8 cellular contexts compared by ENCODE assay signal in the genomic region with DNA sequence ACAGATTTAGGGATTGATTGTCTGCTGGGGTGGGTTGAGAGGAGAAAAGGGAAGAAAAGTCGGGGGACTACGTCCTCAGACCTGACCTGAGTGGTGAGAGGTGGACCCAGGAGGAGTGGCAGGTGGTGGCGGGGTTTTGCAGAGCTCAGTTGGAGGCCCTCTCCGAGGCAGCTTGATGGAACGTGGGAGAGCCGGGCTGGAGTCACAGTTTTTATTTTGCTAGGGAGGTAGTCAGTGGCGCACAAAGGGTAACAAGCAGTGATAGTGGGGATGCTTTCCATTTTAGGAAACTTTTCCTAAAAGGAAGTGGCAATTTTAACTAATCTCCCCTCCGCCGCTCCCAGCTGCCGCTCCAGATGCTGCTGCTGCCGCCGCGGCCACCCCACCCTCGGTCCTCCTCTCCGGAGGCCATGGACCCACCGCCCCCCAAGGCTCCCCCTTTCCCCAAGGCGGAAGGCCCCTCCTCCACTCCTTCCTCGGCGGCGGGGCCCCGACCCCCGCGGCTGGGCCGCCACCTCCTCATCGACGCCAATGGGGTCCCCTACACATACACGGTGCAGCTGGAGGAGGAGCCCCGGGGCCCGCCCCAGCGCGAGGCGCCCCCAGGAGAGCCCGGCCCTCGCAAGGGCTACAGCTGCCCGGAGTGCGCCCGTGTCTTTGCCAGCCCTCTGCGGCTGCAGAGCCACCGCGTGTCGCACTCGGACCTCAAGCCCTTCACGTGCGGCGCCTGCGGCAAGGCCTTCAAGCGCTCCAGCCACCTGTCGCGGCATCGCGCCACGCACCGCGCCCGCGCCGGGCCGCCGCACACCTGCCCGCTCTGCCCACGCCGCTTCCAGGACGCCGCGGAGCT. TPM values are rescaled to one million over a fixed set of nuclear protein-coding genes. Genes with fewer than 3 reads are reported as not detected.
DNase-seq lines count a peak whose midpoint lies in the region; FAIRE-seq and TF ChIP-seq lines count a peak whose summit lies in the region.

No MANE protein-coding gene starts in this region.

- no peak for FAIRE-seq in small intestine (lab: Jason Lieb, UNC)

- no peak overlapping the region for H2AFZ ChIP-seq in hepatocyte

- no peak for TF ChIP-seq CTCF in hepatocyte (IDR thresholded peaks at IDR 0.05; ENCODE audit: poor library complexity)

- H3K27ac Mint-ChIP-seq in activated naive CD4-positive, alpha-beta T cell treated with anti-CD3 and anti-CD28 coated beads for 36 hours, result peak overlapping the region; percentile 96

- peak overlapping the region; percentile 93 for H3K4me3 Mint-ChIP-seq in activated naive CD4-positive, alpha-beta T cell treated with anti-CD3 and anti-CD28 coated beads for 36 hours

- peaks cover 25% of the 10 kb centered on the region for H3K36me3 Mint-ChIP-seq in activated naive CD4-positive, alpha-beta T cell treated with anti-CD3 and anti-CD28 coated beads for 36 hours (ENCODE audit: low read depth)

- DNase-seq in G401 (ENCODE audit: low spot score) (peak; percentile 26), hepatocyte (ENCODE audit: low spot score) (no peak), small intestine (no peak), GM03348 (ENCODE audit: low spot score) (no peak), pons (ENCODE audit: low spot score) (no peak), HuH-7.5 (ENCODE audit: low spot score) (no peak)
- peak; percentile 47 for DNase-seq in activated naive CD4-positive, alpha-beta T cell treated with anti-CD3 and anti-CD28 coated beads for 36 hours

- H3K9me3 ChIP-seq in hepatocyte (ENCODE audit: low read depth) (no peaks in the 10 kb centered on the region), small intestine (ENCODE audit: control insufficient read depth, low read depth) (no peaks in the 10 kb centered on the region)

- intact Hi-C loops in activated naive CD4-positive, alpha-beta T cell treated with anti-CD3 and anti-CD28 coated beads for 36 hours (cut with micrococcal nuclease), result loop anchor here (1.0 to 5.0 kb wide), 5 partner anchors 7 to 385 kb away; partner anchors contain the start of genes PPP6R1, RPL28 and ZNF865

- no peaks in the 10 kb centered on the region for H3K9me3 Mint-ChIP-seq in activated naive CD4-positive, alpha-beta T cell treated with anti-CD3 and anti-CD28 coated beads for 36 hours

- H3K27me3 Mint-ChIP-seq in activated naive CD4-positive, alpha-beta T cell treated with anti-CD3 and anti-CD28 coated beads for 36 hours (ENCODE audit: low read depth), result no peaks in the 10 kb centered on the region

- H3K27ac ChIP-seq in hepatocyte (peak overlapping the region; percentile 98), small intestine (ENCODE audit: low read depth in 1 of 2, low read length in 1 of 2) (peak overlapping the region; percentile 45 to 71)

- H3K4me1 ChIP-seq in hepatocyte (ENCODE audit: insufficient read depth) (peaks cover 21% of the 10 kb centered on the region), small intestine (ENCODE audit: control insufficient read depth in 2 of 2, insufficient read depth in 1 of 2, low read depth in 1 of 2, low read length in 1 of 2) (peaks cover 2 to 12% of the 10 kb centered on the region in 2 donors)

- no peaks in the 10 kb centered on the region for H3K27me3 ChIP-seq in hepatocyte
- no peaks in the 10 kb centered on the region for H3K27me3 ChIP-seq in small intestine (ENCODE audit: control insufficient read depth in 2 of 2, insufficient read depth in 2 of 2, low read length in 2 of 2)

- TF ChIP-seq RAD21 in Ishikawa (IDR thresholded peaks at IDR 0.05; ENCODE audit: low read depth), result no peak

- H4K20me1 ChIP-seq in hepatocyte (ENCODE audit: insufficient read depth, poor library complexity, severe bottlenecking), result no peaks in the 10 kb centered on the region

- no peak for TF ChIP-seq EP300 in Ishikawa (IDR thresholded peaks at IDR 0.05; ENCODE audit: borderline replicate concordance)

- CTCF ChIA-PET in activated naive CD4-positive, alpha-beta T cell treated with anti-CD3 and anti-CD28 coated beads for 36 hours (lab: Charles Lee), result interaction anchor here (1.7 kb wide), 1 partner anchor 12 kb away, joined by 7 read pairs; the partner anchor contains the start of gene U2AF2

- peaks cover 50% of the 10 kb centered on the region for H3K4me1 Mint-ChIP-seq in activated naive CD4-positive, alpha-beta T cell treated with anti-CD3 and anti-CD28 coated beads for 36 hours (ENCODE audit: low read depth)

- WGBS in hepatocyte (ENCODE audit: low lambda C conversion rate, missing lambda C conversion rate), result 3% methylated on average over 43 of the region's 65 CpGs
- WGBS in small intestine, 3 donors, result 0 to 2% (median 1%) methylated on average over 48 to 65 of the region's 65 CpGs

- H3K4me2 ChIP-seq in hepatocyte, result peak overlapping the region; percentile 92

- H3K36me3 ChIP-seq in hepatocyte (replicated peaks; ENCODE audit: insufficient read depth, low read depth), result no peaks in the 10 kb centered on the region
- peaks cover 0 to 2% of the 10 kb centered on the region in 2 donors for H3K36me3 ChIP-seq in small intestine (ENCODE audit: control insufficient read depth in 2 of 2, insufficient read depth in 2 of 2, low read length in 2 of 2)

- H3K79me2 ChIP-seq in hepatocyte, result peaks cover 76% of the 10 kb centered on the region

- no peaks in the 10 kb centered on the region for H3K9me2 ChIP-seq in hepatocyte (replicated peaks; ENCODE audit: insufficient read depth)

- in situ Hi-C loops in G401 (cut with HindIII; ENCODE audit: low sequenced_read_pairs), result no loop called here

- H3K4me3 ChIP-seq in hepatocyte (peak overlapping the region; percentile 99), small intestine (ENCODE audit: low read depth in 1 of 2, low read length in 2 of 2) (peak overlapping the region; percentile 76 to 98)

TF ChIP-seq in Ishikawa, 13 proteins besides CTCF, POLR2A, EP300 and RAD21:
- TF ChIP-seq ZBTB7A (IDR thresholded peaks at IDR 0.05; ENCODE audit: low read depth), result peak; percentile 72
- no peak for TF ChIP-seq NFIC (IDR thresholded peaks at IDR 0.05)
- TF ChIP-seq, protein P1, sequence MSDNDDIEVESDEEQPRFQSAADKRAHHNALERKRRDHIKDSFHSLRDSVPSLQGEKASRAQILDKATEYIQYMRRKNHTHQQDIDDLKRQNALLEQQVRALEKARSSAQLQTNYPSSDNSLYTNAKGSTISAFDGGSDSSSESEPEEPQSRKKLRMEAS (IDR thresholded peaks at IDR 0.05), result peak; percentile 82; the same call in 1 of the 2 replicates

RNA-seq across cellular contexts. Expression of gene ZNF581, which starts 1.1 kb away (rescaled TPM):
- total RNA-seq in G401 (2014; rRNA removed; shearing (Covaris generic)), result 31.0 and 53.7 TPM in 2 replicates
- 10 to 100 TPM; 18.0 to 20.7 TPM for total RNA-seq in activated naive CD4-positive, alpha-beta T cell treated with anti-CD3 and anti-CD28 coated beads for 36 hours
- 12.2 and 17.3 TPM in 2 replicates for total RNA-seq in hepatocyte
- polyA plus RNA-seq in hepatocyte, result 14.2 and 22.5 TPM in 2 replicates
- polyA plus RNA-seq in small intestine, result 10 to 100 TPM; 15.9 to 29.2 (median 17.7) TPM

RNA-seq across cellular contexts. Expression of gene ZNF580, which starts 1.6 kb away (rescaled TPM):
- 5.1 and 17.4 TPM in 2 replicates for total RNA-seq in G401 (2014; rRNA removed; shearing (Covaris generic))
- total RNA-seq in activated naive CD4-positive, alpha-beta T cell treated with anti-CD3 and anti-CD28 coated beads for 36 hours, result 10 to 100 TPM; 18.1 to 18.7 TPM
- total RNA-seq in hepatocyte, result 6.1 and 10.1 TPM in 2 replicates
- 53.8 and 71.5 TPM in 2 replicates for polyA plus RNA-seq in hepatocyte
- polyA plus RNA-seq in small intestine, result 10 to 100 TPM in 2 of 3 donors, 1 to 10 TPM in 1; 8.3 to 16.8 (median 16.3) TPM

RNA-seq across cellular contexts. Expression of gene CCDC106, which starts 5.6 kb away (rescaled TPM):
- total RNA-seq in G401 (2014; rRNA removed; shearing (Covaris generic)), result 24.9 and 29.0 TPM in 2 replicates
- 1 to 10 TPM; 4.2 to 4.4 TPM for total RNA-seq in activated naive CD4-positive, alpha-beta T cell treated with anti-CD3 and anti-CD28 coated beads for 36 hours
- 13.0 and 18.3 TPM in 2 replicates for total RNA-seq in hepatocyte
- polyA plus RNA-seq in hepatocyte (30.5 and 31.7 TPM in 2 replicates), small intestine (1 to 10 TPM; 2.5 to 6.5 (median 4.6) TPM)

RNA-seq across cellular contexts. Expression of gene U2AF2, which starts 12.5 kb away (rescaled TPM):
- total RNA-seq in G401 (2014; rRNA removed; shearing (Covaris generic)), result 239 and 262 TPM in 2 replicates
- 100 to 1,000 TPM; 285 to 293 TPM for total RNA-seq in activated naive CD4-positive, alpha-beta T cell treated with anti-CD3 and anti-CD28 coated beads for 36 hours
- total RNA-seq in hepatocyte, result 94.6 and 99.6 TPM in 2 replicates
- polyA plus RNA-seq in hepatocyte (16.1 and 18.0 TPM in 2 replicates), small intestine (100 to 1,000 TPM in 1 of 3 donors, 10 to 100 TPM in 2; 74.0 to 142 (median 89.2) TPM)

RNA-seq across cellular contexts. Expression of gene ZNF784, which starts 18.0 kb away (rescaled TPM):
- total RNA-seq in G401 (2014; rRNA removed; shearing (Covaris generic)), result 6.8 and 21.0 TPM in 2 replicates
- total RNA-seq in activated naive CD4-positive, alpha-beta T cell treated with anti-CD3 and anti-CD28 coated beads for 36 hours, result 1 to 10 TPM; 3.7 to 4.0 TPM
- total RNA-seq in hepatocyte, result 6.7 and 7.2 TPM in 2 replicates
- polyA plus RNA-seq in hepatocyte (5.5 and 10.0 TPM in 2 replicates), small intestine (10 to 100 TPM in 2 of 3 donors, 1 to 10 TPM in 1; 9.5 to 11.9 (median 10.1) TPM)

Comparison
In these comparisons a context has a peak if more than half of its experiments do, and no peak if none do; other contexts are left out.
1. DNase-seq: peak in G401 (single experiment) and activated naive CD4-positive, alpha-beta T cell treated with anti-CD3 and anti-CD28 coated beads for 36 hours (single experiment); none in hepatocyte (single experiment), small intestine (single experiment), GM03348 (single experiment), pons (single experiment) and HuH-7.5 (single experiment).